13 cellular contexts compared by ENCODE assay signal in genomic region chr12:10182662-10183061, GRCh38. TPM values are rescaled to one million over a fixed set of nuclear protein-coding genes. Genes with fewer than 3 reads are reported as not detected.
DNase-seq lines count a peak whose midpoint lies in the region; ATAC-seq, FAIRE-seq and TF ChIP-seq lines count a peak whose summit lies in the region.
"Had no signal": no experiment of that assay in that cellular context is flagged by ENCODE, and none has a peak within 500 bp of the region (broad histone marks: within the 10 kb centered on the region; RNA-seq: fewer than 3 reads in every experiment).

No MANE protein-coding gene starts in this region.

- POLR2A ChIA-PET in HepG2 (lab: Yijun Ruan, JAX), result no interaction called here

- no peaks in the 10 kb centered on the region for H3K79me1 ChIP-seq in mesenchymal stem cell (replicated peaks; ENCODE audit: low read length, poor library complexity, severe bottlenecking)

- no peak overlapping the region for H2AFZ ChIP-seq in mesenchymal stem cell (ENCODE audit: low read depth, low read length)
- H2AFZ ChIP-seq in HepG2 (ENCODE audit: low read length), result no peak overlapping the region

- no peaks in the 10 kb centered on the region for H3K79me2 ChIP-seq in HepG2 (ENCODE audit: insufficient read depth, low read length)

- 0% methylated on average over 2 of the region's 3 CpGs for WGBS in mesenchymal stem cell
- WGBS in HepG2 (ENCODE audit: low lambda C conversion rate), result 3% methylated on average over 3 of the region's 3 CpGs

- no peak overlapping the region for H2BK15ac ChIP-seq in mesenchymal stem cell (ENCODE audit: low read depth, poor library complexity, severe bottlenecking)

- no TSS peak for BruUV-seq in HepG2 (replicated peaks; lab: Mats Ljungman, UMichigan)

- H3K36me3 ChIP-seq in MG63, result no peaks in the 10 kb centered on the region
- no peaks in the 10 kb centered on the region for H3K36me3 ChIP-seq in brain microvascular endothelial cell (replicated peaks)
- no peaks in the 10 kb centered on the region for H3K36me3 ChIP-seq in mesenchymal stem cell (ENCODE audit: control insufficient read depth in 1 of 2, insufficient read depth in 2 of 2, low read depth in 1 of 2, low read length in 2 of 2)
- H3K36me3 ChIP-seq in HepG2 (replicated peaks in 1 of 2; ENCODE audit: control insufficient read depth in 1 of 2, insufficient read depth in 2 of 2, low read length in 2 of 2), result no peaks in the 10 kb centered on the region
- H3K36me3 ChIP-seq: uterus had no signal

- no peak overlapping the region for H3K4me2 ChIP-seq in mesenchymal stem cell (ENCODE audit: low read length, poor library complexity, severe bottlenecking)
- H3K4me2 ChIP-seq in HepG2 (ENCODE audit: low read depth, low read length), result no peak overlapping the region

- H4K91ac ChIP-seq in mesenchymal stem cell (ENCODE audit: low read length), result no peak overlapping the region

- H3K27ac ChIP-seq in brain microvascular endothelial cell (peak overlapping the region; percentile 36), mesenchymal stem cell (ENCODE audit: low read length, poor library complexity, severe bottlenecking) (no peak overlapping the region), HepG2 (ENCODE audit: extremely low read length, insufficient read depth, low read length) (no peak overlapping the region)
- H3K27ac ChIP-seq: uterus had no signal

- ATAC-seq in HepG2, result no peak
- ATAC-seq: activated CD8-positive, alpha-beta T cell treated with anti-CD3 and anti-CD28 coated beads for 36 hours; T-cell had no signal

- H2AK5ac ChIP-seq in mesenchymal stem cell (ENCODE audit: low read length, severe bottlenecking), result no peak overlapping the region

- TF ChIP-seq POLR2A in HepG2 (IDR thresholded peaks at IDR 0.05; ENCODE audit: insufficient read depth in 1 of 2, low read depth in 2 of 2, low read length in 2 of 2), result no peak

- H3K23ac ChIP-seq in mesenchymal stem cell (ENCODE audit: low read length in 2 of 2), result no peak overlapping the region

- H3K27me3 ChIP-seq in MG63, result no peaks in the 10 kb centered on the region
- no peaks in the 10 kb centered on the region for H3K27me3 ChIP-seq in brain microvascular endothelial cell (replicated peaks)
- H3K27me3 ChIP-seq in mesenchymal stem cell (ENCODE audit: control insufficient read depth in 1 of 2, insufficient read depth in 1 of 2, low read length in 2 of 2), result no peaks in the 10 kb centered on the region
- H3K27me3 ChIP-seq in HepG2 (ENCODE audit: control insufficient read depth in 1 of 2, insufficient read depth in 2 of 2, low read length in 2 of 2), result no peaks in the 10 kb centered on the region
- H3K27me3 ChIP-seq: uterus had no signal

- FAIRE-seq in D721Med (lab: Jason Lieb, UNC) (no peak), HepG2 (lab: Jason Lieb, UNC) (no peak)

- TF ChIP-seq RAD21 in HepG2 (CRISPR knock-in tag; IDR thresholded peaks at IDR 0.05), result no peak

- H2BK5ac ChIP-seq in mesenchymal stem cell (ENCODE audit: low read depth, low read length, poor library complexity, severe bottlenecking), result no peak overlapping the region

- no peaks in the 10 kb centered on the region for H4K20me1 ChIP-seq in HepG2 (ENCODE audit: insufficient read depth, low read length)

- CTCF ChIA-PET in HepG2 (lab: Yijun Ruan, JAX; ENCODE audit: low intra/inter-chr PET ratio, low total read pairs), result no interaction called here

- peak overlapping the region; percentile 18 for H3K9ac ChIP-seq in mesenchymal stem cell (ENCODE audit: low read length)
- no peak overlapping the region for H3K9ac ChIP-seq in HepG2 (ENCODE audit: insufficient read depth, low read depth, low read length)

- no peak overlapping the region for H2BK120ac ChIP-seq in mesenchymal stem cell (ENCODE audit: low read depth, low read length)

- no peaks in the 10 kb centered on the region for H3K4me1 ChIP-seq in mesenchymal stem cell (ENCODE audit: control insufficient read depth, insufficient read depth, low read depth, low read length)
- H3K4me1 ChIP-seq in HepG2 (ENCODE audit: insufficient read depth, low read length), result no peaks in the 10 kb centered on the region
- H3K4me1 ChIP-seq: uterus had no signal

- intact Hi-C loops in HepG2 (cut with micrococcal nuclease; ENCODE audit: unreplicated experiment), result no loop called here

- H3K9me3 ChIP-seq in MG63, result no peaks in the 10 kb centered on the region
- H3K9me3 ChIP-seq in mesenchymal stem cell (ENCODE audit: control insufficient read depth, low read length), result no peaks in the 10 kb centered on the region
- H3K9me3 ChIP-seq in HepG2 (ENCODE audit: low read length), result no peaks in the 10 kb centered on the region
- H3K9me3 ChIP-seq: uterus had no signal

- TF ChIP-seq EP300 in HepG2 (IDR thresholded peaks at IDR 0.05; ENCODE audit: low read depth in 2 of 2, low read length in 2 of 2), result no peak
- TF ChIP-seq EP300 in HepG2 (CRISPR knock-in tag; IDR thresholded peaks at IDR 0.05; ENCODE audit: borderline replicate concordance), result no peak

- no peak overlapping the region for H3K18ac ChIP-seq in mesenchymal stem cell (ENCODE audit: low read depth in 1 of 2, low read length in 2 of 2)

- no peak overlapping the region for H3K4me3 ChIP-seq in MG63
- H3K4me3 ChIP-seq in brain microvascular endothelial cell (ENCODE audit: low read depth, low read length), result no peak overlapping the region
- no peak overlapping the region for H3K4me3 ChIP-seq in mesenchymal stem cell (ENCODE audit: insufficient read depth in 1 of 2, low read depth in 1 of 2, low read length in 2 of 2)
- no peak overlapping the region for H3K4me3 ChIP-seq in HepG2 (replicated peaks in 1 of 3; ENCODE audit: insufficient read depth in 1 of 3, low read depth in 2 of 3, low read length in 3 of 3)
- H3K4me3 ChIP-seq: uterus had no signal

- in situ Hi-C loops in brain microvascular endothelial cell (cut with HindIII; ENCODE audit: low pct_ligation_motif_present, low sequenced_read_pairs) (no loop called here), HepG2 (cut with HindIII; ENCODE audit: extremely low pct_ligation_motif_present, low pct_unique_long_range_greater_than_20kb) (no loop called here)

- no peak overlapping the region for H2BK12ac ChIP-seq in mesenchymal stem cell (ENCODE audit: low read length in 2 of 2)

- H3K4ac ChIP-seq in mesenchymal stem cell (ENCODE audit: low read depth in 1 of 2, low read length in 2 of 2), result no peak overlapping the region

- no peak overlapping the region for H3K14ac ChIP-seq in mesenchymal stem cell (ENCODE audit: low read length in 2 of 2)

- TF ChIP-seq CTCF in brain microvascular endothelial cell (IDR thresholded peaks at IDR 0.05; ENCODE audit: low read depth, low read length, missing control alignments) (no peak), D721Med (IDR thresholded peaks at IDR 0.05; ENCODE audit: insufficient read depth, missing control alignments) (no peak), HepG2 (CRISPR knock-in tag; IDR thresholded peaks at IDR 0.05) (no peak)

- H4K8ac ChIP-seq in mesenchymal stem cell (ENCODE audit: low read length), result no peak overlapping the region

- DNase-seq in AG20443 (ENCODE audit: low spot score) (peak; percentile 69), MG63 (peak; percentile 72), brain microvascular endothelial cell (peak; percentile 74), mesenchymal stem cell (peak; percentile 96), D721Med (ENCODE audit: insufficient read length, low spot score) (no peak), GM19238 (ENCODE audit: insufficient read length, low spot score) (no peak), HepG2 (ENCODE audit: low spot score) (no peak)
- no peak for DNase-seq in NK-92 treated with Interleukin-12 subunit alpha and Interleukin-12 subunit beta, amount 100 ng/mL, for 24 hours (lab: John Stamatoyannopoulos, UW)
- DNase-seq: activated CD8-positive, alpha-beta T cell treated with anti-CD3 and anti-CD28 coated beads for 36 hours; activated naive CD4-positive, alpha-beta T cell treated with anti-CD3 and anti-CD28 coated beads for 36 hours; NCI-H510A treated with DMSO at 0.1 percent for 48 hours; uterus had no signal

RNA-seq across cellular contexts. Expression of gene TMEM52B, which starts 3.8 kb away (rescaled TPM):
- total RNA-seq in MG63 (2014; rRNA removed; shearing (Covaris generic); ENCODE audit: low replicate concordance), result not detected in 2 replicates
- 5.3 TPM for polyA plus RNA-seq in mesenchymal stem cell (2013, experiment 1 of 2)
- polyA plus RNA-seq in mesenchymal stem cell (2013, experiment 2 of 2), result 6.4 TPM
- total RNA-seq in HepG2 (2016; rRNA removed; fragmentation: Illumina TruSeq; extraction: Trizol), result not detected in 2 replicates
- not detected in 2 replicates for total RNA-seq in HepG2 (2016; cell fraction: cytosol; rRNA removed; fragmentation: Illumina TruSeq; extraction: Trizol; ENCODE audit: low read depth)
- not detected in 2 replicates for total RNA-seq in HepG2 (2016; cell fraction: insoluble cytoplasmic fraction; rRNA removed; fragmentation: Illumina TruSeq; extraction: Trizol)
- total RNA-seq in HepG2 (2016; cell fraction: membrane; rRNA removed; fragmentation: Illumina TruSeq; extraction: Trizol), result not detected in 2 replicates
- not detected in 2 replicates for total RNA-seq in HepG2 (2016; cell fraction: nucleus; rRNA removed; fragmentation: Illumina TruSeq; extraction: Trizol)
- not detected in 2 replicates for polyA plus RNA-seq in HepG2 (2011; rRNA removed)
- polyA plus RNA-seq in HepG2 (2011; cell fraction: cytosol; rRNA removed), result not detected in 2 replicates
- polyA plus RNA-seq in HepG2 (2011; cell fraction: nucleus; rRNA removed), result not detected in 2 replicates
- not detected in 2 replicates for polyA plus RNA-seq in HepG2 (2012)
- not detected in 2 replicates for polyA plus RNA-seq in HepG2 (2016; cell fraction: cytosol; fragmentation: Illumina TruSeq; extraction: Trizol; ENCODE audit: low read depth)
- not detected in 2 replicates for polyA plus RNA-seq in HepG2 (2016; cell fraction: insoluble cytoplasmic fraction; fragmentation: Illumina TruSeq; extraction: Trizol; ENCODE audit: low read depth)
- polyA plus RNA-seq in HepG2 (2016; cell fraction: membrane; fragmentation: Illumina TruSeq; extraction: Trizol; ENCODE audit: low read depth), result not detected in 2 replicates
- not detected in 2 replicates for polyA plus RNA-seq in HepG2 (2016; cell fraction: nucleus; fragmentation: Illumina TruSeq; extraction: Trizol; ENCODE audit: insufficient read depth, low read depth)
- 8.1 TPM in 1 of 2 replicates, not detected in the other for polyA minus RNA-seq in HepG2 (2011; rRNA and poly(A)+ RNA removed; ENCODE audit: low replicate concordance)
- not detected in 2 replicates for polyA minus RNA-seq in HepG2 (2011; cell fraction: cytosol; rRNA and poly(A)+ RNA removed)
- polyA minus RNA-seq in HepG2 (2011; cell fraction: nucleus; rRNA and poly(A)+ RNA removed), result not detected in 2 replicates
- total RNA-seq: activated CD8-positive, alpha-beta T cell treated with anti-CD3 and anti-CD28 coated beads for 36 hours; activated naive CD4-positive, alpha-beta T cell treated with anti-CD3 and anti-CD28 coated beads for 36 hours; T-cell; uterus had no signal

RNA-seq across cellular contexts. Expression of gene OLR1, which starts 10.7 kb away (rescaled TPM):
- total RNA-seq in MG63 (2014; rRNA removed; shearing (Covaris generic); ENCODE audit: low replicate concordance), result 8.6 and 15.3 TPM in 2 replicates
- 39.3 TPM for polyA plus RNA-seq in mesenchymal stem cell (2013, experiment 1 of 2)
- polyA plus RNA-seq in mesenchymal stem cell (2013, experiment 2 of 2), result 41.5 TPM
- total RNA-seq in HepG2 (2016; rRNA removed; fragmentation: Illumina TruSeq; extraction: Trizol), result not detected in 2 replicates
- not detected in 2 replicates for total RNA-seq in HepG2 (2016; cell fraction: cytosol; rRNA removed; fragmentation: Illumina TruSeq; extraction: Trizol; ENCODE audit: low read depth)
- not detected in 2 replicates for total RNA-seq in HepG2 (2016; cell fraction: insoluble cytoplasmic fraction; rRNA removed; fragmentation: Illumina TruSeq; extraction: Trizol)
- total RNA-seq in HepG2 (2016; cell fraction: membrane; rRNA removed; fragmentation: Illumina TruSeq; extraction: Trizol), result not detected in 2 replicates
- not detected in 2 replicates for total RNA-seq in HepG2 (2016; cell fraction: nucleus; rRNA removed; fragmentation: Illumina TruSeq; extraction: Trizol)
- polyA plus RNA-seq in HepG2 (2011; rRNA removed), result not detected in 2 replicates
- polyA plus RNA-seq in HepG2 (2011; cell fraction: cytosol; rRNA removed), result 0.04 TPM in 1 of 2 replicates, not detected in the other
- not detected in 2 replicates for polyA plus RNA-seq in HepG2 (2011; cell fraction: nucleus; rRNA removed)
- not detected in 2 replicates for polyA plus RNA-seq in HepG2 (2012)
- polyA plus RNA-seq in HepG2 (2016; cell fraction: cytosol; fragmentation: Illumina TruSeq; extraction: Trizol; ENCODE audit: low read depth), result not detected in 2 replicates
- polyA plus RNA-seq in HepG2 (2016; cell fraction: insoluble cytoplasmic fraction; fragmentation: Illumina TruSeq; extraction: Trizol; ENCODE audit: low read depth), result not detected in 2 replicates
- polyA plus RNA-seq in HepG2 (2016; cell fraction: membrane; fragmentation: Illumina TruSeq; extraction: Trizol; ENCODE audit: low read depth), result not detected in 2 replicates
- polyA plus RNA-seq in HepG2 (2016; cell fraction: nucleus; fragmentation: Illumina TruSeq; extraction: Trizol; ENCODE audit: insufficient read depth, low read depth), result not detected in 2 replicates
- 38.5 TPM in 1 of 2 replicates, not detected in the other for polyA minus RNA-seq in HepG2 (2011; rRNA and poly(A)+ RNA removed; ENCODE audit: low replicate concordance)
- 0.59 and 0.62 TPM in 2 replicates for polyA minus RNA-seq in HepG2 (2011; cell fraction: cytosol; rRNA and poly(A)+ RNA removed)
- polyA minus RNA-seq in HepG2 (2011; cell fraction: nucleus; rRNA and poly(A)+ RNA removed), result 0.52 TPM in 1 of 2 replicates, not detected in the other
- total RNA-seq: activated CD8-positive, alpha-beta T cell treated with anti-CD3 and anti-CD28 coated beads for 36 hours; activated naive CD4-positive, alpha-beta T cell treated with anti-CD3 and anti-CD28 coated beads for 36 hours had no signal

RNA-seq across cellular contexts. Expression of gene GABARAPL1, which starts 30.0 kb away (rescaled TPM):
- total RNA-seq in MG63 (2014; rRNA removed; shearing (Covaris generic); ENCODE audit: low replicate concordance), result 29.2 and 29.7 TPM in 2 replicates
- polyA plus RNA-seq in mesenchymal stem cell (2013, experiment 1 of 2), result 86.8 TPM
- 86.2 TPM for polyA plus RNA-seq in mesenchymal stem cell (2013, experiment 2 of 2)
- total RNA-seq in HepG2 (2016; rRNA removed; fragmentation: Illumina TruSeq; extraction: Trizol), result 7.9 and 8.1 TPM in 2 replicates
- total RNA-seq in HepG2 (2016; cell fraction: cytosol; rRNA removed; fragmentation: Illumina TruSeq; extraction: Trizol; ENCODE audit: low read depth), result 1.2 and 2.7 TPM in 2 replicates
- total RNA-seq in HepG2 (2016; cell fraction: insoluble cytoplasmic fraction; rRNA removed; fragmentation: Illumina TruSeq; extraction: Trizol), result 6.8 and 8.2 TPM in 2 replicates
- 3.7 and 3.8 TPM in 2 replicates for total RNA-seq in HepG2 (2016; cell fraction: membrane; rRNA removed; fragmentation: Illumina TruSeq; extraction: Trizol)
- 7.5 and 9.5 TPM in 2 replicates for total RNA-seq in HepG2 (2016; cell fraction: nucleus; rRNA removed; fragmentation: Illumina TruSeq; extraction: Trizol)
- polyA plus RNA-seq in HepG2 (2011; rRNA removed), result 26.1 and 28.1 TPM in 2 replicates
- 12.7 and 20.6 TPM in 2 replicates for polyA plus RNA-seq in HepG2 (2011; cell fraction: cytosol; rRNA removed)
- 18.1 and 27.4 TPM in 2 replicates for polyA plus RNA-seq in HepG2 (2011; cell fraction: nucleus; rRNA removed)
- polyA plus RNA-seq in HepG2 (2012), result 30.3 and 43.8 TPM in 2 replicates
- 1.2 and 1.3 TPM in 2 replicates for polyA plus RNA-seq in HepG2 (2016; cell fraction: cytosol; fragmentation: Illumina TruSeq; extraction: Trizol; ENCODE audit: low read depth)
- 8.5 and 10.9 TPM in 2 replicates for polyA plus RNA-seq in HepG2 (2016; cell fraction: insoluble cytoplasmic fraction; fragmentation: Illumina TruSeq; extraction: Trizol; ENCODE audit: low read depth)
- 2.4 and 2.8 TPM in 2 replicates for polyA plus RNA-seq in HepG2 (2016; cell fraction: membrane; fragmentation: Illumina TruSeq; extraction: Trizol; ENCODE audit: low read depth)
- 8.0 and 9.3 TPM in 2 replicates for polyA plus RNA-seq in HepG2 (2016; cell fraction: nucleus; fragmentation: Illumina TruSeq; extraction: Trizol; ENCODE audit: insufficient read depth, low read depth)
- polyA minus RNA-seq in HepG2 (2011; rRNA and poly(A)+ RNA removed; ENCODE audit: low replicate concordance), result 14.5 and 98.1 TPM in 2 replicates
- polyA minus RNA-seq in HepG2 (2011; cell fraction: cytosol; rRNA and poly(A)+ RNA removed), result 10.8 and 14.2 TPM in 2 replicates
- polyA minus RNA-seq in HepG2 (2011; cell fraction: nucleus; rRNA and poly(A)+ RNA removed), result 17.0 and 23.5 TPM in 2 replicates

RNA-seq across cellular contexts. Expression of gene CLEC7A, which starts 52.7 kb away (rescaled TPM):
- not detected in 2 replicates for total RNA-seq in MG63 (2014; rRNA removed; shearing (Covaris generic); ENCODE audit: low replicate concordance)
- polyA plus RNA-seq in mesenchymal stem cell (2013, experiment 1 of 2), result 0.11 TPM
- 0.05 TPM for polyA plus RNA-seq in mesenchymal stem cell (2013, experiment 2 of 2)
- total RNA-seq in HepG2 (2016; rRNA removed; fragmentation: Illumina TruSeq; extraction: Trizol), result not detected in 2 replicates
- not detected in 2 replicates for total RNA-seq in HepG2 (2016; cell fraction: cytosol; rRNA removed; fragmentation: Illumina TruSeq; extraction: Trizol; ENCODE audit: low read depth)
- total RNA-seq in HepG2 (2016; cell fraction: insoluble cytoplasmic fraction; rRNA removed; fragmentation: Illumina TruSeq; extraction: Trizol), result not detected in 2 replicates
- not detected in 2 replicates for total RNA-seq in HepG2 (2016; cell fraction: membrane; rRNA removed; fragmentation: Illumina TruSeq; extraction: Trizol)
- total RNA-seq in HepG2 (2016; cell fraction: nucleus; rRNA removed; fragmentation: Illumina TruSeq; extraction: Trizol), result not detected in 2 replicates
- not detected in 2 replicates for polyA plus RNA-seq in HepG2 (2011; rRNA removed)
- not detected in 2 replicates for polyA plus RNA-seq in HepG2 (2011; cell fraction: cytosol; rRNA removed)
- not detected in 2 replicates for polyA plus RNA-seq in HepG2 (2011; cell fraction: nucleus; rRNA removed)
- not detected in 2 replicates for polyA plus RNA-seq in HepG2 (2012)
- polyA plus RNA-seq in HepG2 (2016; cell fraction: cytosol; fragmentation: Illumina TruSeq; extraction: Trizol; ENCODE audit: low read depth), result not detected in 2 replicates
- not detected in 2 replicates for polyA plus RNA-seq in HepG2 (2016; cell fraction: insoluble cytoplasmic fraction; fragmentation: Illumina TruSeq; extraction: Trizol; ENCODE audit: low read depth)
- not detected in 2 replicates for polyA plus RNA-seq in HepG2 (2016; cell fraction: membrane; fragmentation: Illumina TruSeq; extraction: Trizol; ENCODE audit: low read depth)
- polyA plus RNA-seq in HepG2 (2016; cell fraction: nucleus; fragmentation: Illumina TruSeq; extraction: Trizol; ENCODE audit: insufficient read depth, low read depth), result not detected in 2 replicates
- not detected in 2 replicates for polyA minus RNA-seq in HepG2 (2011; rRNA and poly(A)+ RNA removed; ENCODE audit: low replicate concordance)
- not detected in 2 replicates for polyA minus RNA-seq in HepG2 (2011; cell fraction: cytosol; rRNA and poly(A)+ RNA removed)
- polyA minus RNA-seq in HepG2 (2011; cell fraction: nucleus; rRNA and poly(A)+ RNA removed), result not detected in 2 replicates
- total RNA-seq: activated CD8-positive, alpha-beta T cell treated with anti-CD3 and anti-CD28 coated beads for 36 hours; activated naive CD4-positive, alpha-beta T cell treated with anti-CD3 and anti-CD28 coated beads for 36 hours had no signal

Comparison
In these comparisons a context has a peak if more than half of its experiments do, and no peak if none do; other contexts are left out.
1. DNase-seq: peak in AG20443 (single experiment), MG63 (single experiment), brain microvascular endothelial cell (single experiment) and mesenchymal stem cell (single experiment); none in D721Med (single experiment), GM19238 (single experiment), HepG2 (single experiment) and NK-92 treated with Interleukin-12 subunit alpha and Interleukin-12 subunit beta, amount 100 ng/mL, for 24 hours (single experiment).